ENCODE assay signal across 20 cellular contexts in the genomic region with DNA sequence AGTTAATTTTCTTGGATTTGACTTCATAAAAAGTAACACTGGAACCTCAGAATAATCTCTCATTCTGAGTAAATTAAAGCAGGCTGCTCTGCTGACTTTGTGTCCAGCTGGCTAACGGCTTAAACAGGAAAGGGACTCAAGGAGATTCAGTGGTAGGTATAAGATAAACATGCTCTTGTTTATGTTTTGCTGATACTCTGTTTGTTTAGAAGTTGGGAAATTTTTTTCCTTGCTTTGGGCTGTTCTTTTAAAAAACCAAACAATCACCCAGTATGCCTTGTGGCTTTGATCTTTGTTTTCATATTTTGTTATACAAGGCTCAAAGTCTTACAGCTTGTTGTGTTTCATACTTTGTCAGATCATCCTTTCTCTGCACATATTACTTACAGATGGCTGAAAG.
DNase-seq lines count a peak whose midpoint lies in the region; ATAC-seq, FAIRE-seq and TF ChIP-seq lines count a peak whose summit lies in the region.
"Had no signal": no experiment of that assay in that cellular context is flagged by ENCODE, and none has a peak within 500 bp of the region (broad histone marks: within the 10 kb centered on the region; RNA-seq: fewer than 3 reads in every experiment).

No MANE protein-coding gene starts in this region.

- no peak for TF ChIP-seq EP300 in GM12878 (IDR thresholded peaks at IDR 0.05; ENCODE audit: borderline replicate concordance in 1 of 2, control insufficient read depth in 1 of 2, low read depth in 2 of 2, low read length in 2 of 2)

- no peak overlapping the region for H3K4me3 ChIP-seq in GM12878
- no peak overlapping the region for H3K4me3 ChIP-seq in prostate gland
- H3K4me3 ChIP-seq: A549, BLaER1, HAP-1 had no signal

- TF ChIP-seq POLR2A in GM12878 (IDR thresholded peaks at IDR 0.05; ENCODE audit: low read depth, low read length) (no peak), prostate gland (IDR thresholded peaks at IDR 0.05) (no peak)

- H3K36me3 ChIP-seq in GM12878 (ENCODE audit: control insufficient read depth in 2 of 2, insufficient read depth in 2 of 2, low read length in 1 of 2): no peaks in the 10 kb centered on the region
- no peaks in the 10 kb centered on the region for H3K36me3 ChIP-seq in prostate gland
- H3K36me3 ChIP-seq: BLaER1, HAP-1 had no signal

- BruUV-seq in GM12878 (replicated peaks; lab: Mats Ljungman, UMichigan): no TSS peak

- H2AFZ ChIP-seq in GM12878 (ENCODE audit: control insufficient read depth, low read depth, low read length): no peak overlapping the region

- WGBS in GM12878 (ENCODE audit: insufficient coverage, insufficient replicate concordance, low lambda C conversion rate, missing lambda C conversion rate): 41% methylated on average over 1 of the region's 1 CpG
- 21% methylated on average over 1 of the region's 1 CpG for WGBS in prostate gland

- POLR2A ChIA-PET in GM12878 (lab: Charles Lee): no interaction called here

- H3K27me3 ChIP-seq in GM12878 (replicated peaks in 1 of 2; ENCODE audit: control insufficient read depth in 2 of 2, insufficient read depth in 2 of 2, low read length in 1 of 2) (no peaks in the 10 kb centered on the region), prostate gland (replicated peaks; ENCODE audit: insufficient read depth) (no peaks in the 10 kb centered on the region)
- H3K27me3 ChIP-seq: BLaER1 had no signal

- no peaks in the 10 kb centered on the region for H3K79me2 ChIP-seq in GM12878 (ENCODE audit: control insufficient read depth, insufficient read depth, low read length)

- DNase-seq in DMS53 (lab: John Stamatoyannopoulos, UW) (peak; percentile 41), DMS53 treated with DMSO at 0.1 percent for 48 hours (lab: John Stamatoyannopoulos, UW; ENCODE audit: unreplicated experiment) (no peak), GM12878 (ENCODE audit: low read depth, low spot score) (no peak), fibroblast of peridontal ligament (ENCODE audit: extremely low read depth) (peak; percentile 12), sciatic nerve (ENCODE audit: low spot score) (no peak), COR-L47 (lab: John Stamatoyannopoulos, UW) (no peak), prostate gland (ENCODE audit: low spot score) (no peak), DMS79 (lab: John Stamatoyannopoulos, UW) (no peak)
- DNase-seq: Calu3; CD4-positive, alpha-beta memory T cell; DMS 273 treated with DMSO at 0.1 percent for 48 hours; DMS79 treated with DMSO at 0.1 percent for 48 hours; GF-D8 had no signal

- no peaks in the 10 kb centered on the region for H3K9me3 ChIP-seq in GM12878 (replicated peaks; ENCODE audit: control insufficient read depth, insufficient read depth, low read length)
- H3K9me3 ChIP-seq in prostate gland: no peaks in the 10 kb centered on the region
- H3K9me3 ChIP-seq: A549, BLaER1, HAP-1 had no signal

- H3K9ac ChIP-seq in GM12878 (ENCODE audit: control insufficient read depth, insufficient read depth, low read length): no peak overlapping the region
- H3K9ac ChIP-seq: BLaER1 had no signal

- ATAC-seq in GM12878 (no peak), sciatic nerve (peak; percentile 30)
- ATAC-seq: A549 had no signal

- no peaks in the 10 kb centered on the region for H4K20me1 ChIP-seq in GM12878 (ENCODE audit: control insufficient read depth, insufficient read depth)
- H4K20me1 ChIP-seq: BLaER1 had no signal

- H3K27ac ChIP-seq in GM12878 (ENCODE audit: control insufficient read depth, insufficient read depth) (no peak overlapping the region), prostate gland (no peak overlapping the region)
- H3K27ac ChIP-seq: 22Rv1, A549, BLaER1, HL-60 had no signal

- RAD21 ChIA-PET in GM12878 (lab: Charles Lee; ENCODE audit: unreplicated experiment): interaction anchor here (0.9 kb wide), 1 partner anchor 58 kb away, joined by 3 read pairs; no protein-coding TSS in a partner anchor

- peak; percentile 54 for FAIRE-seq in GM12878 (lab: Jason Lieb, UNC)
- FAIRE-seq: A549, GM19239, H1 had no signal

- SMC1A ChIA-PET in GM12878 (lab: Charles Lee; ENCODE audit: uncharacterized antibody, unreplicated experiment): interaction anchor here (1.1 to 2.0 kb wide), 4 partner anchors 10 to 44 kb away, joined by 3 to 4 read pairs (median 4); no protein-coding TSS in a partner anchor

- no peak overlapping the region for H3K4me2 ChIP-seq in GM12878 (ENCODE audit: control insufficient read depth, insufficient read depth)
- H3K4me2 ChIP-seq: A549, BLaER1 had no signal

- H3K4me1 ChIP-seq in GM12878 (ENCODE audit: control insufficient read depth, insufficient read depth, low read length): peaks cover 18% of the 10 kb centered on the region
- H3K4me1 ChIP-seq in prostate gland (replicated peaks): no peaks in the 10 kb centered on the region
- H3K4me1 ChIP-seq: A549, BLaER1 had no signal

- TF ChIP-seq CTCF in GM12878 (IDR thresholded peaks at IDR 0.05 in 2 of 3, conservative IDR thresholded peaks at IDR 0.05 in 1 of 3; ENCODE audit: control insufficient read depth in 2 of 3, extremely low read depth in 1 of 3, insufficient read depth in 1 of 3, low read depth in 3 of 3, low read length in 3 of 3): no peak
- no peak for TF ChIP-seq CTCF in prostate gland (IDR thresholded peaks at IDR 0.05)

- intact Hi-C loops in GM12878 (cut with micrococcal nuclease; ENCODE audit: unreplicated experiment): no loop called here
- intact Hi-C loops in sciatic nerve (cut with DNase I): no loop called here
- intact Hi-C loops in prostate gland (cut with DNase I): loop anchor here (10.0 kb wide), 1 partner anchor 114 kb away; no protein-coding TSS in a partner anchor

- no peak for TF ChIP-seq RAD21 in GM12878 (IDR thresholded peaks at IDR 0.05; ENCODE audit: insufficient read depth, low read depth, low read length)

- CTCF ChIA-PET in GM12878 (lab: Yijun Ruan, JAX): interaction anchor here (1.3 to 1.7 kb wide), 3 partner anchors 9 to 113 kb away, joined by 3 to 7 read pairs (median 4); no protein-coding TSS in a partner anchor

- in situ Hi-C loops in GM12878 (cut with MboI): no loop called here

TF ChIP-seq in GM12878, 131 proteins besides CTCF, POLR2A, EP300 and RAD21:
- no peak for TF ChIP-seq SIX5 (IDR thresholded peaks at IDR 0.05; ENCODE audit: low read depth, low read length, severe bottlenecking)
- no peak for TF ChIP-seq RAD51 (IDR thresholded peaks at IDR 0.05)
- TF ChIP-seq, protein P1, sequence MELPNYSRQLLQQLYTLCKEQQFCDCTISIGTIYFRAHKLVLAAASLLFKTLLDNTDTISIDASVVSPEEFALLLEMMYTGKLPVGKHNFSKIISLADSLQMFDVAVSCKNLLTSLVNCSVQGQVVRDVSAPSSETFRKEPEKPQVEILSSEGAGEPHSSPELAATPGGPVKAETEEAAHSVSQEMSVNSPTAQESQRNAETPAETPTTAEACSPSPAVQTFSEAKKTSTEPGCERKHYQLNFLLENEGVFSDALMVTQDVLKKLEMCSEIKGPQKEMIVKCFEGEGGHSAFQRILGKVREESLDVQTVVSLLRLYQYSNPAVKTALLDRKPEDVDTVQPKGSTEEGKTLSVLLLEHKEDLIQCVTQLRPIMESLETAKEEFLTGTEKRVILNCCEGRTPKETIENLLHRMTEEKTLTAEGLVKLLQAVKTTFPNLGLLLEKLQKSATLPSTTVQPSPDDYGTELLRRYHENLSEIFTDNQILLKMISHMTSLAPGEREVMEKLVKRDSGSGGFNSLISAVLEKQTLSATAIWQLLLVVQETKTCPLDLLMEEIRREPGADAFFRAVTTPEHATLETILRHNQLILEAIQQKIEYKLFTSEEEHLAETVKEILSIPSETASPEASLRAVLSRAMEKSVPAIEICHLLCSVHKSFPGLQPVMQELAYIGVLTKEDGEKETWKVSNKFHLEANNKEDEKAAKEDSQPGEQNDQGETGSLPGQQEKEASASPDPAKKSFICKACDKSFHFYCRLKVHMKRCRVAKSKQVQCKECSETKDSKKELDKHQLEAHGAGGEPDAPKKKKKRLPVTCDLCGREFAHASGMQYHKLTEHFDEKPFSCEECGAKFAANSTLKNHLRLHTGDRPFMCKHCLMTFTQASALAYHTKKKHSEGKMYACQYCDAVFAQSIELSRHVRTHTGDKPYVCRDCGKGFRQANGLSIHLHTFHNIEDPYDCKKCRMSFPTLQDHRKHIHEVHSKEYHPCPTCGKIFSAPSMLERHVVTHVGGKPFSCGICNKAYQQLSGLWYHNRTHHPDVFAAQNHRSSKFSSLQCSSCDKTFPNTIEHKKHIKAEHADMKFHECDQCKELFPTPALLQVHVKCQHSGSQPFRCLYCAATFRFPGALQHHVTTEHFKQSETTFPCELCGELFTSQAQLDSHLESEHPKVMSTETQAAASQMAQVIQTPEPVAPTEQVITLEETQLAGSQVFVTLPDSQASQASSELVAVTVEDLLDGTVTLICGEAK (IDR thresholded peaks at IDR 0.05; ENCODE audit: borderline replicate concordance): no peak
- no peak for TF ChIP-seq MTA3 (IDR thresholded peaks at IDR 0.05; ENCODE audit: borderline replicate concordance, low read length)

Comparison
In these comparisons a context has a peak if more than half of its experiments do, and no peak if none do; other contexts are left out.
1. DNase-seq: peak in DMS53 (single experiment) and fibroblast of peridontal ligament (single experiment); none in DMS53 treated with DMSO at 0.1 percent for 48 hours (single experiment), GM12878 (single experiment), sciatic nerve (single experiment), COR-L47 (single experiment), prostate gland (single experiment) and DMS79 (single experiment).